Comparison of ENCODE assay signal across 8 cellular contexts in genomic region chr1:53220962-53221286, GRCh38. TPM values are rescaled to one million over a fixed set of nuclear protein-coding genes. Genes with fewer than 3 reads are reported as not detected.
DNase-seq lines count a peak whose midpoint lies in the region; ATAC-seq and TF ChIP-seq lines count a peak whose summit lies in the region.

No MANE protein-coding gene starts in this region.

- no peak for DNase-seq in activated naive CD4-positive, alpha-beta T cell treated with anti-CD3 and anti-CD28 coated beads, Interleukin-2, amount 50 U/mL, for 16 hours
- DNase-seq in brain microvascular endothelial cell (no peak), memory B cell (ENCODE audit: low spot score in 2 of 2) (no peak), upper lobe of right lung (no peak), middle frontal gyrus (ENCODE audit: extremely low spot score, low spot score) (no peak)

- H3K27ac Mint-ChIP-seq in activated naive CD4-positive, alpha-beta T cell treated with anti-CD3 and anti-CD28 coated beads, Interleukin-2, amount 50 U/mL, for 24 hours: peak overlapping the region; percentile 97
- peak overlapping the region; percentile 97 for H3K27ac Mint-ChIP-seq in memory B cell

- H3K4me3 ChIP-seq in brain microvascular endothelial cell (ENCODE audit: low read depth, low read length): peak overlapping the region; percentile 97
- H3K4me3 ChIP-seq in upper lobe of right lung: peak overlapping the region; percentile 68

- no peaks in the 10 kb centered on the region for H3K36me3 Mint-ChIP-seq in activated naive CD4-positive, alpha-beta T cell treated with anti-CD3 and anti-CD28 coated beads, Interleukin-2, amount 50 U/mL, for 24 hours
- peaks cover 9% of the 10 kb centered on the region for H3K36me3 Mint-ChIP-seq in memory B cell

- intact Hi-C loops in upper lobe of right lung (cut with DNase I): no loop called here

- H3K27me3 ChIP-seq in brain microvascular endothelial cell (replicated peaks): no peaks in the 10 kb centered on the region
- no peaks in the 10 kb centered on the region for H3K27me3 ChIP-seq in upper lobe of right lung

- H3K4me1 ChIP-seq in upper lobe of right lung: no peaks in the 10 kb centered on the region

- H3K36me3 ChIP-seq in brain microvascular endothelial cell (replicated peaks) (peaks cover 10% of the 10 kb centered on the region), upper lobe of right lung (peaks cover 11% of the 10 kb centered on the region)

- no peaks in the 10 kb centered on the region for H3K9me3 Mint-ChIP-seq in activated naive CD4-positive, alpha-beta T cell treated with anti-CD3 and anti-CD28 coated beads, Interleukin-2, amount 50 U/mL, for 24 hours
- no peaks in the 10 kb centered on the region for H3K9me3 Mint-ChIP-seq in memory B cell

- TF ChIP-seq CTCF in brain microvascular endothelial cell (IDR thresholded peaks at IDR 0.05; ENCODE audit: low read depth, low read length, missing control alignments) (no peak), upper lobe of right lung (IDR thresholded peaks at IDR 0.05) (no peak)

- H3K27me3 Mint-ChIP-seq in activated naive CD4-positive, alpha-beta T cell treated with anti-CD3 and anti-CD28 coated beads, Interleukin-2, amount 50 U/mL, for 24 hours: no peaks in the 10 kb centered on the region
- H3K27me3 Mint-ChIP-seq in memory B cell: no peaks in the 10 kb centered on the region

- in situ Hi-C loops in brain microvascular endothelial cell (cut with HindIII; ENCODE audit: low pct_ligation_motif_present, low sequenced_read_pairs): no loop called here

- H3K4me1 Mint-ChIP-seq in activated naive CD4-positive, alpha-beta T cell treated with anti-CD3 and anti-CD28 coated beads, Interleukin-2, amount 50 U/mL, for 24 hours: peaks cover 25% of the 10 kb centered on the region
- peaks cover 14% of the 10 kb centered on the region for H3K4me1 Mint-ChIP-seq in memory B cell

- no peaks in the 10 kb centered on the region for H3K9me3 ChIP-seq in upper lobe of right lung

- peak overlapping the region; percentile 91 for H3K4me3 Mint-ChIP-seq in activated naive CD4-positive, alpha-beta T cell treated with anti-CD3 and anti-CD28 coated beads, Interleukin-2, amount 50 U/mL, for 24 hours
- H3K4me3 Mint-ChIP-seq in memory B cell: peak overlapping the region; percentile 93

- no peak for ATAC-seq in memory B cell (ENCODE audit: low read depth)
- ATAC-seq in upper lobe of right lung: no peak
- ATAC-seq in HG02870 (IDR thresholded peaks at IDR 0.05; ENCODE audit: unreplicated experiment): no peak
- ATAC-seq in HG03045 (IDR thresholded peaks at IDR 0.05; ENCODE audit: unreplicated experiment): no peak

- H3K27ac ChIP-seq in brain microvascular endothelial cell (peak overlapping the region; percentile 97), upper lobe of right lung (peak overlapping the region; percentile 96)

RNA-seq across cellular contexts. Expression of gene CZIB, which starts 0.5 kb away (rescaled TPM):
- total RNA-seq in upper lobe of right lung: 58.0 TPM

RNA-seq across cellular contexts. Expression of gene MAGOH, which starts 17.4 kb away (rescaled TPM):
- total RNA-seq in upper lobe of right lung: 38.8 TPM

RNA-seq across cellular contexts. Expression of gene CPT2, which starts 24.3 kb away (rescaled TPM):
- total RNA-seq in upper lobe of right lung: 24.1 TPM
